In the genomic region with DNA sequence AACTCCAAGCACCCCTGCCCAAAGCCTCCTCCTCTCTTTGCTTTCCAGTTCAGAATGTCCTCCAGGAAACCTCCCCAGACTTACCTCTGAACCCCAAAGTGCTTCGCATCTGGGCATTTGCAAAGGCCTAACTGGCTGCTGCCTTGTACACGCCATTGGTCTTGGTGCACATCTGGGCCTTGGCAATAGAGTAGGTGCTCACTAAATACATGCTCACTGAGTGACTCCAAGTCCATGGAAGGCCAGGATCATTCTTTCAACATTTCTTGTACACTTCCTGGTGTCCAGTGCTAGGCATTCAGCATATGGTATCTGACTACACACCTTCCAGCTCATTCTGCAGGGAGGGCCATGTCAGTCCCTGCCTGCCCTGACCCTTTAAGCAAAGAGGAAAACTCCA, we compare ENCODE assay signal across 15 cellular contexts. TPM values are rescaled to one million over a fixed set of nuclear protein-coding genes. Genes with fewer than 3 reads are reported as not detected.
A peak's percentile ranks its signal among the peaks of the same experiment; 100 is the strongest.
DNase-seq lines count a peak whose midpoint lies in the region; TF ChIP-seq lines count a peak whose summit lies in the region.
"Had no signal": no experiment of that assay in that cellular context is flagged by ENCODE, and none has a peak within 500 bp of the region (broad histone marks: within the 10 kb centered on the region; RNA-seq: fewer than 3 reads in every experiment).

No MANE protein-coding gene starts in this region.

- TF ChIP-seq CTCF in HL-60 (IDR thresholded peaks at IDR 0.05; ENCODE audit: insufficient read depth, low read length) = no peak
- no peak for TF ChIP-seq CTCF in esophagus muscularis mucosa (IDR thresholded peaks at IDR 0.05)

- H3K4me3 ChIP-seq in BLaER1 treated with 17β-estradiol and CSF1 and Interleukin-3, amounts not matched to agents 10 nM and 100 nM = no peak overlapping the region
- H3K4me3 ChIP-seq in HL-60 (replicated peaks; ENCODE audit: insufficient read depth, low read length) (no peak overlapping the region), esophagus muscularis mucosa (no peak overlapping the region), Karpas-422 (ENCODE audit: low read length) (no peak overlapping the region)
- H3K4me3 ChIP-seq: BLaER1, GM23338 had no signal

- no peak for TF ChIP-seq POLR2A in esophagus muscularis mucosa (IDR thresholded peaks at IDR 0.05; ENCODE audit: low read depth)

- no peaks in the 10 kb centered on the region for H3K79me2 ChIP-seq in Karpas-422 (ENCODE audit: low read length)

- WGBS in esophagus muscularis mucosa = 100% methylated on average over 2 of the region's 2 CpGs

- H2AFZ ChIP-seq in Karpas-422 (ENCODE audit: low read length) = no peak overlapping the region
- H2AFZ ChIP-seq: GM23338 had no signal

- peaks cover 0 to 10% (median 0%) of the 10 kb centered on the region in 11 experiments; a peak in 7 of 22 replicates for H4K20me1 ChIP-seq in BLaER1 treated with 17β-estradiol and CSF1 and Interleukin-3, amounts not matched to agents 10 nM and 100 nM
- no peaks in the 10 kb centered on the region for H4K20me1 ChIP-seq in Karpas-422 (ENCODE audit: insufficient read depth, low read depth, low read length)

- H3K27ac ChIP-seq in BLaER1 treated with 17β-estradiol and CSF1 and Interleukin-3, amounts not matched to agents 10 nM and 100 nM = no peak overlapping the region
- H3K27ac ChIP-seq in HL-60 (replicated peaks) = peak overlapping the region; percentile 7
- H3K27ac ChIP-seq in esophagus muscularis mucosa (replicated peaks in 1 of 4) = peak overlapping the region; percentile 91 to 98 (median 93)
- H3K27ac ChIP-seq in Karpas-422 (ENCODE audit: low read length) = no peak overlapping the region
- H3K27ac ChIP-seq: BLaER1 had no signal

- peaks cover 0 to 27% (median 6%) of the 10 kb centered on the region in 11 experiments; a peak in 15 of 22 replicates for H3K27me3 ChIP-seq in BLaER1 treated with 17β-estradiol and CSF1 and Interleukin-3, amounts not matched to agents 10 nM and 100 nM
- H3K27me3 ChIP-seq in HL-60 (ENCODE audit: insufficient read depth, poor library complexity, severe bottlenecking) (no peaks in the 10 kb centered on the region), esophagus muscularis mucosa (no peaks in the 10 kb centered on the region), Karpas-422 (ENCODE audit: low read length) (no peaks in the 10 kb centered on the region)

- no peaks in the 10 kb centered on the region for H3K9me3 ChIP-seq in BLaER1 treated with 17β-estradiol and CSF1 and Interleukin-3, amounts not matched to agents 10 nM and 100 nM (replicated peaks in 1 of 11)
- H3K9me3 ChIP-seq in esophagus muscularis mucosa (no peaks in the 10 kb centered on the region), Karpas-422 (ENCODE audit: low read length) (no peaks in the 10 kb centered on the region)
- H3K9me3 ChIP-seq: BLaER1 had no signal

- no peak for DNase-seq in HL-60 (ENCODE audit: low read depth in 1 of 2, low spot score in 1 of 2)
- DNase-seq in esophagus muscularis mucosa (ENCODE audit: extremely low spot score) = no peak
- no peak for DNase-seq in Karpas-422
- DNase-seq in stimulated activated naive CD4-positive, alpha-beta T cell (lab: John Stamatoyannopoulos, UW) = no peak
- DNase-seq in HPDE6-E6E7 (ENCODE audit: extremely low spot score) = no peak
- DNase-seq: Calu3; CD4-positive, alpha-beta memory T cell; COR-L47; DMS53; DMS79 treated with DMSO at 0.1 percent for 48 hours; GF-D8; H9 had no signal

- H3K36me3 ChIP-seq in BLaER1 treated with 17β-estradiol and CSF1 and Interleukin-3, amounts not matched to agents 10 nM and 100 nM = no peaks in the 10 kb centered on the region
- H3K36me3 ChIP-seq in esophagus muscularis mucosa (peaks cover 0 to 18% (median 3%) of the 10 kb centered on the region in 4 donors), Karpas-422 (ENCODE audit: insufficient read depth, low read length) (no peaks in the 10 kb centered on the region)
- H3K36me3 ChIP-seq: BLaER1 had no signal

- intact Hi-C loops in esophagus muscularis mucosa (cut with DNase I) = no loop called here

- peak overlapping the region in 7 of 11 experiments; percentile 73 to 91 (median 86); a peak in 11 of 22 replicates for H3K4me2 ChIP-seq in BLaER1 treated with 17β-estradiol and CSF1 and Interleukin-3, amounts not matched to agents 10 nM and 100 nM
- H3K4me2 ChIP-seq in Karpas-422 (ENCODE audit: low read depth, low read length, poor library complexity, severe bottlenecking) = no peak overlapping the region
- H3K4me2 ChIP-seq: GM23338 had no signal

- TF ChIP-seq EP300 in esophagus muscularis mucosa (IDR thresholded peaks at IDR 0.05) = no peak

- H3K9me2 ChIP-seq in Karpas-422 (replicated peaks; ENCODE audit: insufficient read depth, low read length) = no peaks in the 10 kb centered on the region

- H3K4me1 ChIP-seq in BLaER1 treated with 17β-estradiol and CSF1 and Interleukin-3, amounts not matched to agents 10 nM and 100 nM = peaks cover 37 to 67% (median 43%) of the 10 kb centered on the region in 10 experiments
- H3K4me1 ChIP-seq in esophagus muscularis mucosa (peaks cover 33 to 60% (median 44%) of the 10 kb centered on the region in 4 donors), Karpas-422 (ENCODE audit: low read length) (peaks cover 14% of the 10 kb centered on the region)

- H3K9ac ChIP-seq in BLaER1 treated with 17β-estradiol and CSF1 and Interleukin-3, amounts not matched to agents 10 nM and 100 nM = no peak overlapping the region
- H3K9ac ChIP-seq in Karpas-422 (ENCODE audit: low read length) = no peak overlapping the region
- H3K9ac ChIP-seq: BLaER1 had no signal

RNA-seq across cellular contexts. Expression of a gene that starts 28.4 kb away (rescaled TPM):
- total RNA-seq in esophagus muscularis mucosa = 10 to 100 TPM; 28.0 to 37.8 (median 32.4) TPM
- total RNA-seq in Karpas-422 (2014; rRNA removed; shearing (Covaris generic); ENCODE audit: low replicate concordance) = 45.8 and 73.9 TPM in 2 replicates

RNA-seq across cellular contexts. Expression of a gene that starts 32.4 kb away (rescaled TPM):
- total RNA-seq in esophagus muscularis mucosa = 10 to 100 TPM; 53.5 to 68.1 (median 66.6) TPM
- total RNA-seq in Karpas-422 (2014; rRNA removed; shearing (Covaris generic); ENCODE audit: low replicate concordance) = 75.6 and 115 TPM in 2 replicates

Comparison
In these comparisons a context has a peak if more than half of its experiments do, and no peak if none do; other contexts are left out.
1. H3K27ac ChIP-seq: peak in HL-60 (single experiment) and esophagus muscularis mucosa (4 of 4); none in BLaER1 treated with 17β-estradiol and CSF1 and Interleukin-3, amounts not matched to agents 10 nM and 100 nM (0 of 11) and Karpas-422 (single experiment).